In the genomic region with DNA sequence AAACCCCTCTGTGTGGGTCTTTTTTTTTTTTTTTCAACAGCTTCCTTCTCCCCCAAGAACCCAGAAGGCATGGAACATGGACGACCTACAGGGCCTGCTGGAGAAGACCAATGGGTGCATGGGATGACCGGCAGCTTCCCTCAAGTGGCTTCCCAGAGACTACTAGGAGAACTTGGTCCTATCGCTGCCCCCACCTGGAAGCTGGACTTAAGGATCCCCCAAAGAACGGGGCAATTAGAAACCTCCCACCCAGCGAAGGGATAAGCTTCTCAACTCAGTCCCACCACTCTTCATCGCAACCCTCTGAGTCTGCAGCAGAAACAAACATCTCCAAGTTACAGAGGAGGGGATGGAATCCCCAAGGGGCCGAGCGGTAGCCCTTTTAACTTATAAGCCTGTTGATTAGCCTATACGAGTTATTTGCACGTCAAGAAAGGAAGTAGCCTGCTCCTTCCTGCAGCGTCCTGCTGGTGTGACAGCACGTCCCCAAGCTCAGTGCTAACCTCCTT, we compare ENCODE assay signal across 8 cellular contexts. TPM values are rescaled to one million over a fixed set of nuclear protein-coding genes. Genes with fewer than 3 reads are reported as not detected.
DNase-seq lines count a peak whose midpoint lies in the region; ATAC-seq and TF ChIP-seq lines count a peak whose summit lies in the region.

No MANE protein-coding gene starts in this region.

- H3F3A ChIP-seq in GM23248 (ENCODE audit: insufficient read depth), result peaks cover 20% of the 10 kb centered on the region
- H3F3A ChIP-seq in SU-DHL-6 (ENCODE audit: insufficient read depth), result no peaks in the 10 kb centered on the region

- no peak for TF ChIP-seq CTCF in SU-DHL-6 (IDR thresholded peaks at IDR 0.05; ENCODE audit: insufficient read depth, low read length, poor library complexity, severe bottlenecking)
- no peak for TF ChIP-seq CTCF in foreskin fibroblast (IDR thresholded peaks at IDR 0.05; ENCODE audit: low read depth, low read length)

- no peak for DNase-seq in GM23248
- DNase-seq in foreskin fibroblast, result no peak
- DNase-seq in ACHN, result no peak
- DNase-seq in MV-4-11 (lab: John Stamatoyannopoulos, UW), result no peak
- no peak for DNase-seq in GF-D8 (lab: John Stamatoyannopoulos, UW)

- no peaks in the 10 kb centered on the region for H3K9me2 ChIP-seq in GM23248 (ENCODE audit: insufficient read depth)
- H3K9me2 ChIP-seq in SU-DHL-6 (replicated peaks; ENCODE audit: insufficient read depth, low read length), result no peaks in the 10 kb centered on the region

- H3K79me2 ChIP-seq in GM23248 (ENCODE audit: insufficient read depth) (peaks cover 40% of the 10 kb centered on the region), SU-DHL-6 (ENCODE audit: insufficient read depth, low read length) (peaks cover 29% of the 10 kb centered on the region)

- H3K27me3 ChIP-seq in GM23248 (replicated peaks; ENCODE audit: insufficient read depth) (no peaks in the 10 kb centered on the region), SU-DHL-6 (ENCODE audit: low read length) (no peaks in the 10 kb centered on the region)

- peak overlapping the region; percentile 86 for H3K9ac ChIP-seq in GM23248
- H3K9ac ChIP-seq in SU-DHL-6 (ENCODE audit: low read length), result peak overlapping the region; percentile 76

- ATAC-seq in HG02678 (IDR thresholded peaks at IDR 0.05; ENCODE audit: unreplicated experiment), result no peak

- in situ Hi-C loops in GM23248 (cut with MboI), result no loop called here
- in situ Hi-C loops in ACHN (cut with HindIII; ENCODE audit: low pct_ligation_motif_present, low pct_unique_long_range_greater_than_20kb, low sequenced_read_pairs), result no loop called here

- H3K4me1 ChIP-seq in GM23248 (ENCODE audit: insufficient read depth), result peaks cover 14% of the 10 kb centered on the region

- peak overlapping the region; percentile 77 for H3K4me3 ChIP-seq in GM23248
- H3K4me3 ChIP-seq in SU-DHL-6 (ENCODE audit: insufficient read depth, low read length, poor library complexity, severe bottlenecking), result peak overlapping the region; percentile 69
- peak overlapping the region; percentile 71 to 81 for H3K4me3 ChIP-seq in foreskin fibroblast (ENCODE audit: low read depth in 1 of 2, low read length in 2 of 2)
- H3K4me3 ChIP-seq in skin epidermis, result peak overlapping the region; percentile 37 to 93 (median 71)

- H3K4me2 ChIP-seq in GM23248 (ENCODE audit: unreplicated experiment) (peak overlapping the region; percentile 97), SU-DHL-6 (ENCODE audit: low read depth, low read length, poor library complexity, severe bottlenecking) (peak overlapping the region; percentile 79)

- H3K27ac ChIP-seq in GM23248 (peak overlapping the region; percentile 98), SU-DHL-6 (ENCODE audit: low read depth, low read length) (no peak overlapping the region; the same call in 1 of the 2 replicates), skin epidermis (peak overlapping the region in 20 of 21 experiments; percentile 80 to 95 (median 92))

- H3K36me3 ChIP-seq in GM23248 (ENCODE audit: low read depth) (no peaks in the 10 kb centered on the region; the same call in 1 of the 2 replicates), SU-DHL-6 (ENCODE audit: low read length) (no peaks in the 10 kb centered on the region)

- H3K9me3 ChIP-seq in GM23248 (ENCODE audit: low read depth), result no peaks in the 10 kb centered on the region
- H3K9me3 ChIP-seq in SU-DHL-6 (ENCODE audit: insufficient read depth, low read length), result no peaks in the 10 kb centered on the region

- H4K20me1 ChIP-seq in GM23248 (ENCODE audit: insufficient read depth) (no peaks in the 10 kb centered on the region), SU-DHL-6 (ENCODE audit: low read depth, low read length) (no peaks in the 10 kb centered on the region)

- H2AFZ ChIP-seq in GM23248 (peak overlapping the region; percentile 80), SU-DHL-6 (ENCODE audit: low read depth, low read length, severe bottlenecking) (no peak overlapping the region)

- WGBS in GM23248 (ENCODE audit: low coverage in 1 of 2, low lambda C conversion rate in 2 of 2, missing lambda C conversion rate in 2 of 2), 2 experiments, result 32 to 38% methylated on average over 12 of the region's 12 CpGs

RNA-seq across cellular contexts. Expression of a gene that starts 1.4 kb away (rescaled TPM):
- total RNA-seq in GM23248 (2014; rRNA removed; shearing (Covaris generic)), result 63.6 and 65.8 TPM in 2 replicates
- 53.4 and 55.9 TPM in 2 replicates for polyA plus RNA-seq in GM23248 (2016; fragmentation: Nextera tagmentation; extraction: Ambion mirVana)

RNA-seq across cellular contexts. Expression of a gene that starts 7.1 kb away (rescaled TPM):
- 1.2 and 3.4 TPM in 2 replicates for total RNA-seq in GM23248 (2014; rRNA removed; shearing (Covaris generic))
- polyA plus RNA-seq in GM23248 (2016; fragmentation: Nextera tagmentation; extraction: Ambion mirVana), result 1.1 and 1.3 TPM in 2 replicates

RNA-seq across cellular contexts. Expression of a gene that starts 16.6 kb away (rescaled TPM):
- total RNA-seq in GM23248 (2014; rRNA removed; shearing (Covaris generic)), result 175 and 211 TPM in 2 replicates
- polyA plus RNA-seq in GM23248 (2016; fragmentation: Nextera tagmentation; extraction: Ambion mirVana), result 315 and 327 TPM in 2 replicates

RNA-seq across cellular contexts. Expression of a gene that starts 50.9 kb away (rescaled TPM):
- not detected in 2 replicates for total RNA-seq in GM23248 (2014; rRNA removed; shearing (Covaris generic))
- polyA plus RNA-seq in GM23248 (2016; fragmentation: Nextera tagmentation; extraction: Ambion mirVana), result not detected in 2 replicates
